1 cellular context compared by ENCODE assay signal in the genomic region with DNA sequence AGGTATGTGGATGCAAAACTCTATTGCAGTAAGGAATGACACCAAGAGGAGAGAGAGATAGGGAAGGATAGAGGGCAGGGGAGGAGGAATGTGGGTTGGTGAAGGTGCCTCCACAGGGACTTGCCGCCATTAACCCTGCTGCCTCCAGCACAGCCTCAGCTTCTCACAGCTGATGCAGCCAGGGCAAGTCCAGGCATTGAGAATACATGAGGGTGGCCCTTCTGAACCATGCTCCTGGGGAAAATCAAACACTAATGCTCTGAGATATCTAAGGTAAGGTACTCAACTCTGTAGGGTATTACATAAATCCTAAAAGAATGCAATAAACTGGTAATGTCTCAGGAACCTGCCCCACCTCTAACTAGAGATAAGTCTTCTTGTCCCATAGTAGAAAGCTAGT.
TF ChIP-seq lines count a peak whose summit lies in the region.

No MANE protein-coding gene starts in this region.

TF ChIP-seq in GM12878, 131 proteins besides CTCF, POLR2A, EP300 and RAD21:
- no peak for TF ChIP-seq BCL3 (IDR thresholded peaks at IDR 0.05; ENCODE audit: borderline replicate concordance, insufficient read depth, low read depth, low read length, poor library complexity, severe bottlenecking)
- TF ChIP-seq SREBF1 (IDR thresholded peaks at IDR 0.05; ENCODE audit: low read length), result no peak
- TF ChIP-seq ELK1 (IDR thresholded peaks at IDR 0.05; ENCODE audit: low read depth, low read length), result no peak
- TF ChIP-seq JUNB (IDR thresholded peaks at IDR 0.05), result no peak
- TF ChIP-seq PKNOX1 (IDR thresholded peaks at IDR 0.05), result no peak
